Comparison of ENCODE assay signal across 11 cellular contexts in the genomic region with DNA sequence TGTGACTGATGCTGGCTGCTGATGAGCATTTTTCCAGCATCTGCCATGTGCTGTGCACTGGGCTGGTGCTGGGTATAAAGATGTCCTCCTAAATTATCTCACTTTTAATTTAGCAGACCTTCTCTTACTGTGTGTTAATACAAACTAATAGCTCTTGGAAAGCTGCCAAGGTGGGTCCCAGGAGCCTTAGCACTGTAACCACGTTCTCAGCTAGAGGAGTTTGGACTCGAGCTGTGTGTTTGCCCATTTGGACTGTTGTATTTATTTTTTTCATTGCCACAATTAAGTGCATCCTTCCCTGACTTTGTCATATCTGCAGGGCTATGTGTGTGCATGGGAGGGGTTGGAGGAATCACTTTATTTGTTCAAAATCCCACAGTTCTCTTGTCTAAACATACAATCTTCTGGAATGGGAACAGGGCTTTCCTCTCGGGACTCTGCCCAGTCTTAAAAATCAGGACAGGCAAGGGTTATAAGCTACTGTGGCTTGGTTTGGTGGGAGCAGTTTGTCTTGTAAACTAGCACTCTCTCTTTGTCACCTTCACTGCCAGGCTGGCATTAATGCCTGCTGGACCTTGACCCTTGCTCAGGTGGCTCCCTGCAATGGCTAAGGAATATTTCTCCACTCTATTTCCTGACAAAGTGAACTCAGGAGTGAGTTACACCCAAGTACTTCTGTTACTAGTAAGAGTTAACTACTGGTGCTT.
DNase-seq lines count a peak whose midpoint lies in the region; ATAC-seq and TF ChIP-seq lines count a peak whose summit lies in the region.
"Had no signal": no experiment of that assay in that cellular context is flagged by ENCODE, and none has a peak within 500 bp of the region (broad histone marks: within the 10 kb centered on the region; RNA-seq: fewer than 3 reads in every experiment).

No MANE protein-coding gene starts in this region.

- ATAC-seq in activated B cell treated with CpG ODN at 0.5 μM for 24 hours (ENCODE audit: low read depth), result no peak
- ATAC-seq: left ventricle myocardium superior had no signal

- H3K27me3 ChIP-seq in dorsolateral prefrontal cortex, result no peaks in the 10 kb centered on the region
- H3K27me3 ChIP-seq: sigmoid colon had no signal

- POLR2A ChIA-PET in activated B cell treated with CpG ODN at 0.5 μM for 24 hours (lab: Charles Lee), result interaction anchor here (0.6 to 1.6 kb wide), 3 partner anchors 13 to 119 kb away, joined by 3 to 5 read pairs (median 3); no protein-coding TSS in a partner anchor

- H3K27ac Mint-ChIP-seq in activated B cell treated with CpG ODN at 0.5 μM for 24 hours, result peak overlapping the region; percentile 61
- H3K27ac Mint-ChIP-seq in nephron, result peak overlapping the region in 2 of 3 experiments; percentile 28 to 48
- H3K27ac Mint-ChIP-seq: T-helper 2 cell treated with Interferon-gamma antibody and Interleukin-4, amounts not matched to agents 5 μg/mL and 100 μg/mL, for 36 hours had no signal

- H3K36me3 Mint-ChIP-seq in activated B cell treated with CpG ODN at 0.5 μM for 24 hours (ENCODE audit: low read depth) (peaks cover 4% of the 10 kb centered on the region), nephron (ENCODE audit: low read depth) (no peaks in the 10 kb centered on the region)

- DNase-seq in DMS79 (lab: John Stamatoyannopoulos, UW) (peak; percentile 57), NCI-H1436 (lab: John Stamatoyannopoulos, UW) (peak; percentile 86), activated B cell treated with CpG ODN at 0.5 μM for 24 hours (no peak), cerebellar nuclear complex (lab: John Stamatoyannopoulos, UW) (no peak), dorsolateral prefrontal cortex (no peak)
- DNase-seq in activated CD8-positive, alpha-beta memory T cell treated with anti-CD3 and anti-CD28 coated beads, Interleukin-2, amount 50 U/mL, for 4 hours, result no peak
- DNase-seq: left ventricle myocardium superior, NCI-H774, sigmoid colon had no signal

- H3K4me3 ChIP-seq in dorsolateral prefrontal cortex, result no peak overlapping the region
- H3K4me3 ChIP-seq: sigmoid colon had no signal

- H3K27me3 Mint-ChIP-seq in activated B cell treated with CpG ODN at 0.5 μM for 24 hours (no peaks in the 10 kb centered on the region), nephron (ENCODE audit: low read depth) (peaks cover 5% of the 10 kb centered on the region)

- CTCF ChIA-PET in activated B cell treated with CpG ODN at 0.5 μM for 24 hours (lab: Charles Lee), result interaction anchor here (9.9 kb wide), 1 partner anchor 290 kb away, joined by 243 read pairs; no protein-coding TSS in a partner anchor

- H3K9me3 Mint-ChIP-seq in activated B cell treated with CpG ODN at 0.5 μM for 24 hours, result no peaks in the 10 kb centered on the region
- H3K9me3 Mint-ChIP-seq in nephron, result no peaks in the 10 kb centered on the region
- H3K9me3 Mint-ChIP-seq: T-helper 2 cell treated with Interferon-gamma antibody and Interleukin-4, amounts not matched to agents 5 μg/mL and 100 μg/mL, for 36 hours had no signal

- H3K4me1 Mint-ChIP-seq in activated B cell treated with CpG ODN at 0.5 μM for 24 hours (peaks cover 84% of the 10 kb centered on the region), nephron (peaks cover 41% of the 10 kb centered on the region)

- TF ChIP-seq CTCF in activated B cell treated with CpG ODN at 0.5 μM for 24 hours (IDR thresholded peaks at IDR 0.05) (no peak), nephron (IDR thresholded peaks at IDR 0.05; ENCODE audit: unreplicated experiment in 3 of 3) (no peak), dorsolateral prefrontal cortex (IDR thresholded peaks at IDR 0.05 in 54 of 56, conservative IDR thresholded peaks at IDR 0.05 in 2 of 56; ENCODE audit: low read depth in 1 of 56, partially characterized antibody in 56 of 56) (no peak)

- H3K27ac ChIP-seq in dorsolateral prefrontal cortex, result peak overlapping the region in 2 of 59 donors; percentile 5 to 14
- H3K27ac ChIP-seq: sigmoid colon had no signal

- intact Hi-C loops in activated B cell treated with CpG ODN at 0.5 μM for 24 hours (cut with micrococcal nuclease) (no loop called here), dorsolateral prefrontal cortex (cut with DNase I) (loop anchor here in 1 of 2 donors (5.0 kb wide), 2 partner anchors 68 to 237 kb away; no protein-coding TSS in a partner anchor)

- H3K4me3 Mint-ChIP-seq in activated B cell treated with CpG ODN at 0.5 μM for 24 hours (no peak overlapping the region), nephron (peak overlapping the region; percentile 18 to 95 (median 88))
- H3K4me3 Mint-ChIP-seq: T-helper 2 cell treated with Interferon-gamma antibody and Interleukin-4, amounts not matched to agents 5 μg/mL and 100 μg/mL, for 36 hours had no signal

Comparison
In these comparisons a context has a peak if more than half of its experiments do, and no peak if none do; other contexts are left out.
1. DNase-seq: peak in DMS79 (single experiment) and NCI-H1436 (single experiment); none in activated B cell treated with CpG ODN at 0.5 μM for 24 hours (single experiment), cerebellar nuclear complex (0 of 2), dorsolateral prefrontal cortex (0 of 10) and activated CD8-positive, alpha-beta memory T cell treated with anti-CD3 and anti-CD28 coated beads, Interleukin-2, amount 50 U/mL, for 4 hours (single experiment).